26 cellular contexts compared by ENCODE assay signal in genomic region chr7:17340655-17341054, GRCh38.
"Had no signal": no experiment of that assay in that cellular context is flagged by ENCODE, and none has a peak within 500 bp of the region (broad histone marks: within the 10 kb centered on the region; RNA-seq: fewer than 3 reads in every experiment).

No MANE protein-coding gene starts in this region.

- H3K4me3 Mint-ChIP-seq: activated CD4-positive, alpha-beta T cell treated with anti-CD3 and anti-CD28 coated beads, Interleukin-2, amount 10 ng/mL, durations not matched to agents 7 days and 5 days; activated naive CD4-positive, alpha-beta T cell treated with anti-CD3 and anti-CD28 coated beads for 36 hours; activated naive CD8-positive, alpha-beta T cell treated with anti-CD3 and anti-CD28 coated beads for 36 hours; brain; effector memory CD8-positive, alpha-beta T cell; natural killer cell treated with Interleukin-12 subunit alpha and Interleukin-12 subunit beta and Interleukin-15 and Interleukin-18, amount 100 ng/mL, for 72 hours had no signal

- H3K9me3 Mint-ChIP-seq: effector memory CD8-positive, alpha-beta T cell; natural killer cell treated with Interleukin-12 subunit alpha and Interleukin-12 subunit beta and Interleukin-15 and Interleukin-18, amount 100 ng/mL, for 72 hours had no signal

- H3K36me3 ChIP-seq: cardiac muscle cell had no signal

- H3K27ac Mint-ChIP-seq: activated CD4-positive, alpha-beta T cell treated with anti-CD3 and anti-CD28 coated beads, Interleukin-2, amount 10 ng/mL, durations not matched to agents 7 days and 5 days; activated naive CD4-positive, alpha-beta T cell treated with anti-CD3 and anti-CD28 coated beads for 36 hours; activated naive CD8-positive, alpha-beta T cell treated with anti-CD3 and anti-CD28 coated beads for 36 hours; brain; effector memory CD8-positive, alpha-beta T cell; natural killer cell treated with Interleukin-12 subunit alpha and Interleukin-12 subunit beta and Interleukin-15 and Interleukin-18, amount 100 ng/mL, for 72 hours had no signal

- H3K27me3 Mint-ChIP-seq: activated CD4-positive, alpha-beta T cell treated with anti-CD3 and anti-CD28 coated beads, Interleukin-2, amount 10 ng/mL, durations not matched to agents 7 days and 5 days; activated naive CD8-positive, alpha-beta T cell treated with anti-CD3 and anti-CD28 coated beads for 36 hours; brain; effector memory CD8-positive, alpha-beta T cell; natural killer cell treated with Interleukin-12 subunit alpha and Interleukin-12 subunit beta and Interleukin-15 and Interleukin-18, amount 100 ng/mL, for 72 hours had no signal

- H3K27ac ChIP-seq: adrenal gland, ascending aorta, cardiac muscle cell, hepatocyte, spleen had no signal

- FAIRE-seq: urothelium cell line had no signal

- H3K9me3 ChIP-seq: ascending aorta, gastroesophageal sphincter, left ventricle myocardium inferior, mucosa of descending colon, tibial nerve had no signal

- H2AFZ ChIP-seq: hepatocyte had no signal

- ATAC-seq: effector memory CD8-positive, alpha-beta T cell; gastroesophageal sphincter; mucosa of descending colon; natural killer cell treated with Interleukin-12 subunit alpha and Interleukin-12 subunit beta and Interleukin-15 and Interleukin-18, amount 100 ng/mL, for 72 hours; right cardiac atrium had no signal

- H3K4me3 ChIP-seq: adrenal gland, ascending aorta, cardiac muscle cell, gastroesophageal sphincter, hepatocyte, left ventricle myocardium inferior, lung, mucosa of descending colon, spleen, tibial nerve had no signal

- H3K4me2 ChIP-seq: hepatocyte had no signal

- H3K27me3 ChIP-seq: adrenal gland, ascending aorta, cardiac muscle cell, gastroesophageal sphincter, hepatocyte, spleen, tibial nerve had no signal

- H3K4me1 Mint-ChIP-seq: brain had no signal

- DNase-seq: activated CD4-positive, alpha-beta T cell treated with anti-CD3 and anti-CD28 coated beads for 1 hour; activated CD4-positive, alpha-beta T cell treated with anti-CD3 and anti-CD28 coated beads, Interleukin-2, amount 10 ng/mL, durations not matched to agents 7 days and 5 days; activated effector memory CD4-positive, alpha-beta T cell treated with anti-CD3 and anti-CD28 coated beads, Interleukin-2, amount 50 U/mL, for 16 hours; activated naive CD4-positive, alpha-beta T cell treated with anti-CD3 and anti-CD28 coated beads for 36 hours; activated naive CD8-positive, alpha-beta T cell treated with anti-CD3 and anti-CD28 coated beads for 36 hours; adrenal gland; cortex of kidney; effector memory CD8-positive, alpha-beta T cell; erythroblast; islet precursor cell; left ventricle myocardium inferior; mucosa of descending colon; posterior cingulate gyrus; right cardiac atrium; spleen; stimulated activated naive CD4-positive, alpha-beta T cell treated with Interleukin-2 at 50 U/mL for 16 hours; T-helper 2 cell had no signal
